ENCODE assay signal across 23 cellular contexts in the genomic region with DNA sequence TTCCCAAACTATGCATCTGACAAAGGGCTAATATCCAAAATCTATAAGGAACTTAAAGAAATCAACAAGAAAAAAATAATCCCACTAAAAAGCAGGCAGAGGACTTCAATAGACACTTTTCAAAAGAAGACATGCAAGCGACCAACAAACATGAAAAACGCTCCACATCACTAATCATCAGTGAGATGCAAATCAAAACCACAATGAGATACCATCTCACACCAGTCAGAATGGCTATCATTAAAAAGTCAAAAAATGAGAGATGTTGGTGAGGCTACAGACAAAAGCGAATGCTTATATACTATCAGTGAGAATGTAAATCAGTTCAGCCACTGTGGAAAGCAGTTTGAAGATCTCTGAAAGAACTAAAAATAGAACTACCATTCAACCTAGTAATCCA.
"Had no signal": no experiment of that assay in that cellular context is flagged by ENCODE, and none has a peak within 500 bp of the region (broad histone marks: within the 10 kb centered on the region; RNA-seq: fewer than 3 reads in every experiment).

No MANE protein-coding gene starts in this region.

- H3K4me1 ChIP-seq: esophagus muscularis mucosa, gastrocnemius medialis, heart right ventricle, neural progenitor cell, right lobe of liver, testis, tibial nerve, upper lobe of right lung, vagina had no signal

- H3K4me3 Mint-ChIP-seq: dendritic cell treated with granulocyte-macrophage colony-stimulating factor and Interleukin-4, amounts not matched to agents 40 ng/mL and 50 ng/mL, for 4 days; effector memory CD8-positive, alpha-beta T cell; natural killer cell; neural progenitor cell; stimulated activated memory B cell treated with anti-CD40 and anti-IgM and Interleukin-4, amounts not matched to agents 10 μg/mL and 1 μg/mL and 100 μg/mL, for 72 hours; stimulated activated naive CD8-positive, alpha-beta T cell treated with anti-CD3 and anti-CD28 coated beads, Interleukin-15, amount 100 ng/mL, for 72 hours had no signal

- ATAC-seq: effector memory CD8-positive, alpha-beta T cell; gastrocnemius medialis; heart right ventricle; left lobe of liver; mucosa of descending colon; natural killer cell; right lobe of liver; stimulated activated memory B cell treated with anti-CD40 and anti-IgM and Interleukin-4, amounts not matched to agents 10 μg/mL and 1 μg/mL and 100 μg/mL, for 72 hours; stimulated activated naive CD8-positive, alpha-beta T cell treated with anti-CD3 and anti-CD28 coated beads, Interleukin-15, amount 100 ng/mL, for 72 hours; upper lobe of right lung had no signal

- H3K4me1 Mint-ChIP-seq: neural progenitor cell; stimulated activated naive CD8-positive, alpha-beta T cell treated with anti-CD3 and anti-CD28 coated beads, Interleukin-15, amount 100 ng/mL, for 72 hours had no signal

- H3K9me3 ChIP-seq: esophagus muscularis mucosa, gastrocnemius medialis, mucosa of descending colon, ovary, testis, tibial nerve, upper lobe of right lung, vagina had no signal

- H3K27ac ChIP-seq: epithelial cell of prostate, esophagus muscularis mucosa, gastrocnemius medialis, heart right ventricle, neural progenitor cell, ovary, right lobe of liver, testis, tibial nerve, upper lobe of right lung, vagina had no signal

- DNase-seq: effector memory CD8-positive, alpha-beta T cell; gastrocnemius medialis; heart right ventricle; islet precursor cell; mammary epithelial cell; mucosa of descending colon; natural killer cell; nucleus accumbens; ovary; right lobe of liver; stimulated activated CD4-positive, alpha-beta T cell treated with anti-CD3 and anti-CD28 coated beads, Interleukin-4, amount 100 ng/mL, for 24 hours; stimulated activated naive CD8-positive, alpha-beta T cell treated with anti-CD3 and anti-CD28 coated beads, Interleukin-15, amount 100 ng/mL, for 72 hours; testis; upper lobe of right lung had no signal

- H3K27me3 ChIP-seq: esophagus muscularis mucosa, gastrocnemius medialis, heart right ventricle, neural progenitor cell, ovary, right lobe of liver, testis, tibial nerve, upper lobe of right lung, vagina had no signal

- H3K36me3 ChIP-seq: ovary had no signal

- H3K27me3 Mint-ChIP-seq: dendritic cell treated with granulocyte-macrophage colony-stimulating factor and Interleukin-4, amounts not matched to agents 40 ng/mL and 50 ng/mL, for 4 days; effector memory CD8-positive, alpha-beta T cell; progenitor cell of endocrine pancreas; stimulated activated memory B cell treated with anti-CD40 and anti-IgM and Interleukin-4, amounts not matched to agents 10 μg/mL and 1 μg/mL and 100 μg/mL, for 72 hours; stimulated activated naive CD8-positive, alpha-beta T cell treated with anti-CD3 and anti-CD28 coated beads, Interleukin-15, amount 100 ng/mL, for 72 hours had no signal

- H3K4me3 ChIP-seq: esophagus muscularis mucosa, gastrocnemius medialis, heart right ventricle, mucosa of descending colon, neural progenitor cell, ovary, right lobe of liver, testis, tibial nerve, upper lobe of right lung, vagina had no signal

- H3K27ac Mint-ChIP-seq: dendritic cell treated with granulocyte-macrophage colony-stimulating factor and Interleukin-4, amounts not matched to agents 40 ng/mL and 50 ng/mL, for 4 days; effector memory CD8-positive, alpha-beta T cell; natural killer cell; neural progenitor cell; progenitor cell of endocrine pancreas; stimulated activated memory B cell treated with anti-CD40 and anti-IgM and Interleukin-4, amounts not matched to agents 10 μg/mL and 1 μg/mL and 100 μg/mL, for 72 hours; stimulated activated naive CD8-positive, alpha-beta T cell treated with anti-CD3 and anti-CD28 coated beads, Interleukin-15, amount 100 ng/mL, for 72 hours had no signal
